ENCODE assay signal across 8 cellular contexts in the genomic region with DNA sequence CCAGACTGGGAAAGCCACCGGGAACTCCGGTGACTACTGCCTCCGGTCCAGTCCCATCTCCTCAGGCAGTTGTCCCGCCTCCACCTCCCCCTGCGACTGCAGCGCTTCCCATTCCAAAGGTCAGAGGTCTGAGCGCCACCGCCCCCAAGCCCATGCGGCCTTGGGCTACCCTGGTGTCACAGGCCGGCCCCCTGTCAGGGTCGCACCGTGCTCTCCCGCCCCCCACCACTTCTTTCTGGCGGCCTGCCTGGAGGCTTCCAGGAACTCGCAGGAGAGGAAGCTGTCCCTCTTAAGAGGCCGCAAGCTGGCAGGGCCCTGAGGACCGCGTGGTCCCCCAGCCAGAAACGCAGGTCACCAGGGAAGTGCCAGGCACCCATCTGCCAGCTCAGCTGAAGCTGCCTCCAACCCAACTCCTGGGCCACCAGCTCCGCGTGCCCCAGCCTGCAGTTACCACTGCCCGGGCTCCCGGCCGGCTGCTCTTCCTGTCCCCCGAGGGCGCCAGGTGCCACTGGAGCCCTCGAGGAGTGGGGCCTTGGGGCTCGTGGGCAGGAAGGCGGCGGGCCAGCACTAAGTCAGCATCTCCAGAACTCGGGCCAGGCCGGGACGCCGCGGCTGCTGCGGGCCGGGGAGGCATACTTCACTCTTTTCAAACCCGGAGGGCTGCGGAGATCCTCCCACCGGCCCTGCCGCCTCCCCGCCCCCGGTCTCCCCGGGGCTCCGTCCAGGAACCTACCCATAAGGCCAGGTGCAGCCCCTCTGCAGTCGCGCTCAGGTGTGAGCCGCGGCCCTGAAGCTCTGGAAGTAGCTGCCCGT.
A peak's percentile ranks its signal among the peaks of the same experiment; 100 is the strongest.
DNase-seq lines count a peak whose midpoint lies in the region; ATAC-seq and TF ChIP-seq lines count a peak whose summit lies in the region.

No MANE protein-coding gene starts in this region.

- WGBS in adrenal gland, 4 donors = 2% methylated on average over 11 to 50 of the region's 50 CpGs; no CpG with 5 or more reads in 1 of the 4 donors

- TF ChIP-seq CTCF in HEK293 (tag by site-specific recombination; IDR thresholded peaks at IDR 0.05) (no peak), PC-3 (conservative IDR thresholded peaks at IDR 0.05; ENCODE audit: low read depth, low read length) (no peak), adrenal gland (IDR thresholded peaks at IDR 0.05) (no peak)

- H4K20me1 ChIP-seq in PC-3 (ENCODE audit: low read length) = no peaks in the 10 kb centered on the region

- TF ChIP-seq POLR2A in adrenal gland (IDR thresholded peaks at IDR 0.05) = peak in 1 of 2 donors; percentile 42

- peak; percentile 66 for ATAC-seq in PC-3

- peaks cover 18% of the 10 kb centered on the region; the same call in 1 of the 2 replicates for H3K79me2 ChIP-seq in PC-3 (ENCODE audit: low read length)

- H3K9me2 ChIP-seq in PC-3 (replicated peaks; ENCODE audit: low read length) = no peaks in the 10 kb centered on the region

- no peaks in the 10 kb centered on the region for H3K4me1 ChIP-seq in HEK293 (ENCODE audit: control insufficient read depth, insufficient read depth, low read length)
- peaks cover 11% of the 10 kb centered on the region; the same call in 1 of the 2 replicates for H3K4me1 ChIP-seq in PC-3 (ENCODE audit: insufficient read depth, low read length)
- peaks cover 20 to 38% of the 10 kb centered on the region in 2 donors for H3K4me1 ChIP-seq in adrenal gland (replicated peaks in 1 of 2)
- H3K4me1 ChIP-seq in rectal smooth muscle tissue (ENCODE audit: control insufficient read depth, insufficient read depth, low read length) = peaks cover 7% of the 10 kb centered on the region

- no peaks in the 10 kb centered on the region for H3K9me3 ChIP-seq in HEK293 (ENCODE audit: control insufficient read depth, insufficient read depth, low read depth, low read length)
- no peaks in the 10 kb centered on the region for H3K9me3 ChIP-seq in PC-3 (ENCODE audit: low read length)
- no peaks in the 10 kb centered on the region for H3K9me3 ChIP-seq in adrenal gland (replicated peaks in 1 of 3)

- H3F3A ChIP-seq in PC-3 (ENCODE audit: low read length, unreplicated experiment) = no peaks in the 10 kb centered on the region

- CTCF ChIA-PET in HEK293 (lab: Yijun Ruan, JAX) (no interaction called here), PC-3 (lab: Charles Lee) (no interaction called here)

- intact Hi-C loops in PC-3 (cut with micrococcal nuclease) = no loop called here
- intact Hi-C loops in adrenal gland (cut with DNase I) = no loop called here

- DNase-seq in DMS153 treated with DMSO at 0.1 percent for 48 hours (lab: John Stamatoyannopoulos, UW; ENCODE audit: unreplicated experiment) (peak; percentile 8), PC-3 (peak; percentile 30), adrenal gland (peak; percentile 64 to 85 (median 76)), hepatic stellate cell (ENCODE audit: low spot score) (peak; percentile 68), glomerular visceral epithelial cell (ENCODE audit: extremely low spot score) (no peak), superior temporal gyrus (ENCODE audit: extremely low spot score) (no peak)

- H3K27me3 ChIP-seq in PC-3 (ENCODE audit: low read length) (no peaks in the 10 kb centered on the region), adrenal gland (no peaks in the 10 kb centered on the region), rectal smooth muscle tissue (ENCODE audit: control insufficient read depth, insufficient read depth, low read length) (no peaks in the 10 kb centered on the region)

- H3K4me3 ChIP-seq in HEK293 (ENCODE audit: low read depth, low read length) (no peak overlapping the region), PC-3 (ENCODE audit: low read length) (peak overlapping the region; percentile 70), adrenal gland (peak overlapping the region in 2 of 4 donors; percentile 52 to 60), rectal smooth muscle tissue (ENCODE audit: low read length) (peak overlapping the region; percentile 67)

- BruUV-seq in PC-3 (replicated peaks; lab: Mats Ljungman, UMichigan) = no TSS peak

- H3K27ac ChIP-seq in HEK293 (ENCODE audit: extremely low read depth, low read depth, low read length) (no peak overlapping the region), PC-3 (ENCODE audit: low read length) (peak overlapping the region; percentile 16; the same call in 1 of the 2 replicates), adrenal gland (peak overlapping the region; percentile 44 to 94 (median 90)), rectal smooth muscle tissue (ENCODE audit: low read depth, low read length) (peak overlapping the region; percentile 37)

- H3K9ac ChIP-seq in PC-3 (ENCODE audit: low read length) (peak overlapping the region; percentile 80), rectal smooth muscle tissue (ENCODE audit: low read length) (peak overlapping the region; percentile 21)

- peak overlapping the region; percentile 98 for H2AFZ ChIP-seq in PC-3 (ENCODE audit: low read length)

- peak overlapping the region; percentile 97 for H3K4me2 ChIP-seq in PC-3 (ENCODE audit: low read length)

- H3K36me3 ChIP-seq in HEK293 (ENCODE audit: control insufficient read depth in 2 of 2, insufficient read depth in 1 of 2, low read length in 2 of 2) (peaks cover 0 to 42% of the 10 kb centered on the region in 2 experiments; a peak in 2 of 3 replicates), PC-3 (ENCODE audit: low read depth, low read length) (no peaks in the 10 kb centered on the region), adrenal gland (replicated peaks in 1 of 2) (peaks cover 0 to 31% of the 10 kb centered on the region in 2 donors), rectal smooth muscle tissue (ENCODE audit: control insufficient read depth, insufficient read depth, low read length) (peaks cover 15% of the 10 kb centered on the region)

- POLR2A ChIA-PET in HEK293 (lab: Yijun Ruan, JAX) = no interaction called here
- POLR2A ChIA-PET in PC-3 (lab: Charles Lee; ENCODE audit: unreplicated experiment) = interaction anchor here (0.5 kb wide), 1 partner anchor 210 kb away, joined by 10 read pairs; no protein-coding TSS in a partner anchor

TF ChIP-seq in HEK293, 187 proteins besides CTCF, POLR2A, EP300 and RAD21:
- TF ChIP-seq ZNF169 (tag by site-specific recombination; IDR thresholded peaks at IDR 0.05) (no peak), ZIC2 (tag by site-specific recombination; IDR thresholded peaks at IDR 0.05) (peak; percentile 13; the same call in 1 of the 2 replicates)
- TF ChIP-seq, protein P1, sequence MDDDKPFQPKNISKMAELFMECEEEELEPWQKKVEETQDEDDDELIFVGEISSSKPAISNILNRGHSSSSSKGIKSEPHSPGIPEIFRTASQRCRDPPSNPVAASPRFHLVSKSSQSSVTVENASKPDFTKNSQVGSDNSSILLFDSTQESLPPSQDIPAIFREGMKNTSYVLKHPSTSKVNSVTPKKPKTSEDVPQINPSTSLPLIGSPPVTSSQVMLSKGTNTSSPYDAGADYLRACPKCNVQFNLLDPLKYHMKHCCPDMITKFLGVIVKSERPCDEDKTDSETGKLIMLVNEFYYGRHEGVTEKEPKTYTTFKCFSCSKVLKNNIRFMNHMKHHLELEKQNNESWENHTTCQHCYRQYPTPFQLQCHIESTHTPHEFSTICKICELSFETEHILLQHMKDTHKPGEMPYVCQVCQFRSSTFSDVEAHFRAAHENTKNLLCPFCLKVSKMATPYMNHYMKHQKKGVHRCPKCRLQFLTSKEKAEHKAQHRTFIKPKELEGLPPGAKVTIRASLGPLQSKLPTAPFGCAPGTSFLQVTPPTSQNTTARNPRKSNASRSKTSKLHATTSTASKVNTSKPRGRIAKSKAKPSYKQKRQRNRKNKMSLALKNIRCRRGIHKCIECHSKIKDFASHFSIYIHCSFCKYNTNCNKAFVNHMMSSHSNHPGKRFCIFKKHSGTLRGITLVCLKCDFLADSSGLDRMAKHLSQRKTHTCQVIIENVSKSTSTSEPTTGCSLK (tag by site-specific recombination; IDR thresholded peaks at IDR 0.05) = no peak
- TF ChIP-seq, protein P2, sequence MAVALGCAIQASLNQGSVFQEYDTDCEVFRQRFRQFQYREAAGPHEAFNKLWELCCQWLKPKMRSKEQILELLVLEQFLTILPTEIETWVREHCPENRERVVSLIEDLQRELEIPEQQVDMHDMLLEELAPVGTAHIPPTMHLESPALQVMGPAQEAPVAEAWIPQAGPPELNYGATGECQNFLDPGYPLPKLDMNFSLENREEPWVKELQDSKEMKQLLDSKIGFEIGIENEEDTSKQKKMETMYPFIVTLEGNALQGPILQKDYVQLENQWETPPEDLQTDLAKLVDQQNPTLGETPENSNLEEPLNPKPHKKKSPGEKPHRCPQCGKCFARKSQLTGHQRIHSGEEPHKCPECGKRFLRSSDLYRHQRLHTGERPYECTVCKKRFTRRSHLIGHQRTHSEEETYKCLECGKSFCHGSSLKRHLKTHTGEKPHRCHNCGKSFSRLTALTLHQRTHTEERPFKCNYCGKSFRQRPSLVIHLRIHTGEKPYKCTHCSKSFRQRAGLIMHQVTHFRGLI (tag by site-specific recombination; IDR thresholded peaks at IDR 0.05) = peak; percentile 29; the same call in 1 of the 2 replicates
TF ChIP-seq in HEK293: peak in this region for 2.

Comparison
In these comparisons a context has a peak if more than half of its experiments do, and no peak if none do; other contexts are left out.
1. DNase-seq: peak in DMS153 treated with DMSO at 0.1 percent for 48 hours (single experiment), PC-3 (single experiment), adrenal gland (7 of 7) and hepatic stellate cell (single experiment); none in glomerular visceral epithelial cell (single experiment) and superior temporal gyrus (single experiment).